Comparison of ENCODE assay signal across 20 cellular contexts in the genomic region with DNA sequence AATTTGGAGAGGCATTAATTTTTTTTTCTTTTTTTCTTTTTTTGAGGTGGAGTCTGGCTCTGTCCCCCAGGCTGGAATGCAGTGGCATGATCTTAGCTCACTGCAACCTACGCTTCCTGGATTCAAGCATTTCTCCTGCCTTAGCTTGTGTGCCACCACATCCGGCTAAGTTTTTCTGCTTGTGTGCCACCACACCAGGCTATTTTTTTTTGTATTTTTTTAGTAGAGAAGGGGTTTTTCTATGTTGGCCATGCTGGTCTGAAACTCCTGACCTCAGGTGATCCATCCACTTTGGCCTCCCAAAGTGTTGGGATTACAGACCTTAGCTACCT.
"Had no signal": no experiment of that assay in that cellular context is flagged by ENCODE, and none has a peak within 500 bp of the region (broad histone marks: within the 10 kb centered on the region; RNA-seq: fewer than 3 reads in every experiment).

No MANE protein-coding gene starts in this region.

- H3K4me3 Mint-ChIP-seq: effector memory CD8-positive, alpha-beta T cell; immature natural killer cell; nephron progenitor cell had no signal

- H3K4me1 Mint-ChIP-seq: immature natural killer cell, nephron progenitor cell had no signal

- H3K9me3 ChIP-seq: body of pancreas, esophagus squamous epithelium, vagina had no signal

- H3K27me3 ChIP-seq: body of pancreas, esophagus squamous epithelium, heart right ventricle, vagina had no signal

- H3K4me3 ChIP-seq: body of pancreas, esophagus squamous epithelium, heart right ventricle, left ventricle myocardium inferior, vagina had no signal

- H3K27ac Mint-ChIP-seq: activated naive CD4-positive, alpha-beta T cell treated with anti-CD3 and anti-CD28 coated beads, Interleukin-2, amount 50 U/mL, for 72 hours; immature natural killer cell; nephron progenitor cell had no signal

- H3K9me3 Mint-ChIP-seq: nephron progenitor cell had no signal

- H3K4me1 ChIP-seq: body of pancreas, esophagus squamous epithelium, heart right ventricle, left ventricle myocardium inferior, vagina had no signal

- H3K27me3 Mint-ChIP-seq: effector memory CD8-positive, alpha-beta T cell had no signal

- H3K27ac ChIP-seq: body of pancreas, esophagus squamous epithelium, heart right ventricle, left ventricle myocardium inferior, vagina, WERI-Rb-1 had no signal

- H3K36me3 ChIP-seq: esophagus squamous epithelium, heart right ventricle, left ventricle myocardium inferior, vagina, WERI-Rb-1 had no signal

- DNase-seq: activated CD4-positive, alpha-beta T cell treated with anti-CD3 and anti-CD28 coated beads for 1 hour; amygdala; body of pancreas; effector memory CD8-positive, alpha-beta T cell; esophagus squamous epithelium; heart right ventricle; immature natural killer cell; kidney glomerular epithelial cell; left ventricle myocardium inferior; mammary epithelial cell; midbrain; nephron progenitor cell; nucleus accumbens; retina; stimulated activated CD4-positive, alpha-beta T cell treated with anti-CD3 and anti-CD28 coated beads, Interleukin-1b, Interleukin-23, amount 100 ng/mL, for 48 hours; stimulated activated naive CD4-positive, alpha-beta T cell treated with Interleukin-2 at 50 U/mL for 16 hours; trophoblast cell; WERI-Rb-1 had no signal
